1 cellular context compared by ENCODE assay signal in the genomic region with DNA sequence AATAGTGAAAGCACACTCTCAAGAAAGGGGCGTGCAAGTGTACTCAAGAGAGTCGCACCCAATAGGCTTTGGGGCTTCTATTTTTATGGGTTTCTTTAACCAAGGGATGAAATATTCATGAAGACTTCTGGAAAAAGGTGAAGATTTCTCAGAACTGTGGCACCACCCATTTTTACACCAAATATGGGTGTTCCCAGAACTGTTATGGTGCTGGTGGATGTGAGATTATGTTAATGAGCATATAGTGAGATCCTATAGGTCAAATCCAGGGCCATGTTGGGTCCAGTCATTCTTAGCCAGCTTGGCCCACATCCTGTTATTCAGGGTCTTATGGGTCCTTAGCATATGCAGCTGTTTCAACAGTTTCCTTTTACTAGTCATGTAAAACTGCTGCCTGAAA.
TF ChIP-seq lines count a peak whose summit lies in the region.

No MANE protein-coding gene starts in this region.

TF ChIP-seq in K562, 482 proteins besides CTCF, POLR2A, EP300 and RAD21 (continues in another document):
- TF ChIP-seq, protein P1, sequence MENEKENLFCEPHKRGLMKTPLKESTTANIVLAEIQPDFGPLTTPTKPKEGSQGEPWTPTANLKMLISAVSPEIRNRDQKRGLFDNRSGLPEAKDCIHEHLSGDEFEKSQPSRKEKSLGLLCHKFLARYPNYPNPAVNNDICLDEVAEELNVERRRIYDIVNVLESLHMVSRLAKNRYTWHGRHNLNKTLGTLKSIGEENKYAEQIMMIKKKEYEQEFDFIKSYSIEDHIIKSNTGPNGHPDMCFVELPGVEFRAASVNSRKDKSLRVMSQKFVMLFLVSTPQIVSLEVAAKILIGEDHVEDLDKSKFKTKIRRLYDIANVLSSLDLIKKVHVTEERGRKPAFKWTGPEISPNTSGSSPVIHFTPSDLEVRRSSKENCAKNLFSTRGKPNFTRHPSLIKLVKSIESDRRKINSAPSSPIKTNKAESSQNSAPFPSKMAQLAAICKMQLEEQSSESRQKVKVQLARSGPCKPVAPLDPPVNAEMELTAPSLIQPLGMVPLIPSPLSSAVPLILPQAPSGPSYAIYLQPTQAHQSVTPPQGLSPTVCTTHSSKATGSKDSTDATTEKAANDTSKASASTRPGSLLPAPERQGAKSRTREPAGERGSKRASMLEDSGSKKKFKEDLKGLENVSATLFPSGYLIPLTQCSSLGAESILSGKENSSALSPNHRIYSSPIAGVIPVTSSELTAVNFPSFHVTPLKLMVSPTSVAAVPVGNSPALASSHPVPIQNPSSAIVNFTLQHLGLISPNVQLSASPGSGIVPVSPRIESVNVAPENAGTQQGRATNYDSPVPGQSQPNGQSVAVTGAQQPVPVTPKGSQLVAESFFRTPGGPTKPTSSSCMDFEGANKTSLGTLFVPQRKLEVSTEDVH (IDR thresholded peaks at IDR 0.05; ENCODE audit: low read depth, partially characterized antibody) = no peak
- no peak for TF ChIP-seq GTF2F1 (IDR thresholded peaks at IDR 0.05; ENCODE audit: low read depth, low read length)
- no peak for TF ChIP-seq NFE2L1 (tag; IDR thresholded peaks at IDR 0.05; ENCODE audit: borderline replicate concordance, low read depth)
- TF ChIP-seq BHLHE40 (IDR thresholded peaks at IDR 0.05; ENCODE audit: low read length) = no peak
- TF ChIP-seq, protein P2, sequence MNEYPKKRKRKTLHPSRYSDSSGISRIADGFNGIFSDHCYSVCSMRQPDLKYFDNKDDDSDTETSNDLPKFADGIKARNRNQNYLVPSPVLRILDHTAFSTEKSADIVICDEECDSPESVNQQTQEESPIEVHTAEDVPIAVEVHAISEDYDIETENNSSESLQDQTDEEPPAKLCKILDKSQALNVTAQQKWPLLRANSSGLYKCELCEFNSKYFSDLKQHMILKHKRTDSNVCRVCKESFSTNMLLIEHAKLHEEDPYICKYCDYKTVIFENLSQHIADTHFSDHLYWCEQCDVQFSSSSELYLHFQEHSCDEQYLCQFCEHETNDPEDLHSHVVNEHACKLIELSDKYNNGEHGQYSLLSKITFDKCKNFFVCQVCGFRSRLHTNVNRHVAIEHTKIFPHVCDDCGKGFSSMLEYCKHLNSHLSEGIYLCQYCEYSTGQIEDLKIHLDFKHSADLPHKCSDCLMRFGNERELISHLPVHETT (CRISPR knock-in tag; conservative IDR thresholded peaks at IDR 0.05 in 1 of 2, IDR thresholded peaks at IDR 0.05 in 1 of 2) = no peak
- TF ChIP-seq U2AF2 (optimal IDR thresholded peaks at IDR 0.05; ENCODE audit: low read depth, low read length) = no peak
- no peak for TF ChIP-seq ZC3H4 (CRISPR knock-in tag; IDR thresholded peaks at IDR 0.05; ENCODE audit: borderline replicate concordance)
- no peak for TF ChIP-seq ZNF79 (CRISPR knock-in tag; IDR thresholded peaks at IDR 0.05; ENCODE audit: low read depth)
- TF ChIP-seq ZNF76 (CRISPR knock-in tag; IDR thresholded peaks at IDR 0.05; ENCODE audit: borderline replicate concordance) = no peak
- no peak for TF ChIP-seq ZNF668 (CRISPR knock-in tag; IDR thresholded peaks at IDR 0.05)
- TF ChIP-seq, protein P3, sequence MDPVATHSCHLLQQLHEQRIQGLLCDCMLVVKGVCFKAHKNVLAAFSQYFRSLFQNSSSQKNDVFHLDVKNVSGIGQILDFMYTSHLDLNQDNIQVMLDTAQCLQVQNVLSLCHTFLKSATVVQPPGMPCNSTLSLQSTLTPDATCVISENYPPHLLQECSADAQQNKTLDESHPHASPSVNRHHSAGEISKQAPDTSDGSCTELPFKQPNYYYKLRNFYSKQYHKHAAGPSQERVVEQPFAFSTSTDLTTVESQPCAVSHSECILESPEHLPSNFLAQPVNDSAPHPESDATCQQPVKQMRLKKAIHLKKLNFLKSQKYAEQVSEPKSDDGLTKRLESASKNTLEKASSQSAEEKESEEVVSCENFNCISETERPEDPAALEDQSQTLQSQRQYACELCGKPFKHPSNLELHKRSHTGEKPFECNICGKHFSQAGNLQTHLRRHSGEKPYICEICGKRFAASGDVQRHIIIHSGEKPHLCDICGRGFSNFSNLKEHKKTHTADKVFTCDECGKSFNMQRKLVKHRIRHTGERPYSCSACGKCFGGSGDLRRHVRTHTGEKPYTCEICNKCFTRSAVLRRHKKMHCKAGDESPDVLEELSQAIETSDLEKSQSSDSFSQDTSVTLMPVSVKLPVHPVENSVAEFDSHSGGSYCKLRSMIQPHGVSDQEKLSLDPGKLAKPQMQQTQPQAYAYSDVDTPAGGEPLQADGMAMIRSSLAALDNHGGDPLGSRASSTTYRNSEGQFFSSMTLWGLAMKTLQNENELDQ (CRISPR knock-in tag; IDR thresholded peaks at IDR 0.05; ENCODE audit: borderline replicate concordance) = no peak
- TF ChIP-seq RCOR1 (IDR thresholded peaks at IDR 0.05; ENCODE audit: borderline replicate concordance in 1 of 2, low read depth in 2 of 2, low read length in 2 of 2) = 0 out of 4 replicates have a peak, but pooled peaks of 1 of the 2 experiments have one; percentile 2
- TF ChIP-seq ZNF785 (CRISPR knock-in tag; IDR thresholded peaks at IDR 0.05) = no peak
- TF ChIP-seq KLF1 (tag; IDR thresholded peaks at IDR 0.05) = 0 out of 2 replicates have a peak, but pooled peaks have one; percentile 25
- TF ChIP-seq ESRRA (IDR thresholded peaks at IDR 0.05; ENCODE audit: borderline replicate concordance, low read depth) = no peak
- no peak for TF ChIP-seq RAD51 (IDR thresholded peaks at IDR 0.05; ENCODE audit: borderline replicate concordance, low read depth)
- TF ChIP-seq, protein P4, sequence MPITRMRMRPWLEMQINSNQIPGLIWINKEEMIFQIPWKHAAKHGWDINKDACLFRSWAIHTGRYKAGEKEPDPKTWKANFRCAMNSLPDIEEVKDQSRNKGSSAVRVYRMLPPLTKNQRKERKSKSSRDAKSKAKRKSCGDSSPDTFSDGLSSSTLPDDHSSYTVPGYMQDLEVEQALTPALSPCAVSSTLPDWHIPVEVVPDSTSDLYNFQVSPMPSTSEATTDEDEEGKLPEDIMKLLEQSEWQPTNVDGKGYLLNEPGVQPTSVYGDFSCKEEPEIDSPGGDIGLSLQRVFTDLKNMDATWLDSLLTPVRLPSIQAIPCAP (CRISPR knock-in tag; IDR thresholded peaks at IDR 0.05; ENCODE audit: borderline replicate concordance) = no peak
- no peak for TF ChIP-seq BRCA1 (IDR thresholded peaks at IDR 0.05)
- TF ChIP-seq BRCA1 (CRISPR knock-in tag; IDR thresholded peaks at IDR 0.05) = no peak
- no peak for TF ChIP-seq RBM25 (IDR thresholded peaks at IDR 0.05; ENCODE audit: low read depth, low read length, severe bottlenecking)
- peak; percentile 39 for TF ChIP-seq MEIS2 (IDR thresholded peaks at IDR 0.05; ENCODE audit: partially characterized antibody)
- TF ChIP-seq HDAC8 (tag; IDR thresholded peaks at IDR 0.05) = no peak
- TF ChIP-seq, protein P5, sequence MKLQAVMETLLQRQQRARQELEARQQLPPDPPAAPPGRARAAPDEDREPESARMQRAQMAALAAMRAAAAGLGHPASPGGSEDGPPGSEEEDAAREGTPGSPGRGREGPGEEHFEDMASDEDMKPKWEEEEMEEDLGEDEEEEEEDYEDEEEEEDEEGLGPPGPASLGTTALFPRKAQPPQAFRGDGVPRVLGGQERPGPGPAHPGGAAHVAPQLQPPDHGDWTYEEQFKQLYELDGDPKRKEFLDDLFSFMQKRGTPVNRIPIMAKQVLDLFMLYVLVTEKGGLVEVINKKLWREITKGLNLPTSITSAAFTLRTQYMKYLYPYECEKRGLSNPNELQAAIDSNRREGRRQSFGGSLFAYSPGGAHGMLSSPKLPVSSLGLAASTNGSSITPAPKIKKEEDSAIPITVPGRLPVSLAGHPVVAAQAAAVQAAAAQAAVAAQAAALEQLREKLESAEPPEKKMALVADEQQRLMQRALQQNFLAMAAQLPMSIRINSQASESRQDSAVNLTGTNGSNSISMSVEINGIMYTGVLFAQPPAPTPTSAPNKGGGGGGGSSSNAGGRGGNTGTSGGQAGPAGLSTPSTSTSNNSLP (IDR thresholded peaks at IDR 0.05; ENCODE audit: borderline replicate concordance, low read depth, low read length) = no peak
- TF ChIP-seq KAT2B (IDR thresholded peaks at IDR 0.05; ENCODE audit: low read depth, low read length) = no peak
- TF ChIP-seq, protein P6, sequence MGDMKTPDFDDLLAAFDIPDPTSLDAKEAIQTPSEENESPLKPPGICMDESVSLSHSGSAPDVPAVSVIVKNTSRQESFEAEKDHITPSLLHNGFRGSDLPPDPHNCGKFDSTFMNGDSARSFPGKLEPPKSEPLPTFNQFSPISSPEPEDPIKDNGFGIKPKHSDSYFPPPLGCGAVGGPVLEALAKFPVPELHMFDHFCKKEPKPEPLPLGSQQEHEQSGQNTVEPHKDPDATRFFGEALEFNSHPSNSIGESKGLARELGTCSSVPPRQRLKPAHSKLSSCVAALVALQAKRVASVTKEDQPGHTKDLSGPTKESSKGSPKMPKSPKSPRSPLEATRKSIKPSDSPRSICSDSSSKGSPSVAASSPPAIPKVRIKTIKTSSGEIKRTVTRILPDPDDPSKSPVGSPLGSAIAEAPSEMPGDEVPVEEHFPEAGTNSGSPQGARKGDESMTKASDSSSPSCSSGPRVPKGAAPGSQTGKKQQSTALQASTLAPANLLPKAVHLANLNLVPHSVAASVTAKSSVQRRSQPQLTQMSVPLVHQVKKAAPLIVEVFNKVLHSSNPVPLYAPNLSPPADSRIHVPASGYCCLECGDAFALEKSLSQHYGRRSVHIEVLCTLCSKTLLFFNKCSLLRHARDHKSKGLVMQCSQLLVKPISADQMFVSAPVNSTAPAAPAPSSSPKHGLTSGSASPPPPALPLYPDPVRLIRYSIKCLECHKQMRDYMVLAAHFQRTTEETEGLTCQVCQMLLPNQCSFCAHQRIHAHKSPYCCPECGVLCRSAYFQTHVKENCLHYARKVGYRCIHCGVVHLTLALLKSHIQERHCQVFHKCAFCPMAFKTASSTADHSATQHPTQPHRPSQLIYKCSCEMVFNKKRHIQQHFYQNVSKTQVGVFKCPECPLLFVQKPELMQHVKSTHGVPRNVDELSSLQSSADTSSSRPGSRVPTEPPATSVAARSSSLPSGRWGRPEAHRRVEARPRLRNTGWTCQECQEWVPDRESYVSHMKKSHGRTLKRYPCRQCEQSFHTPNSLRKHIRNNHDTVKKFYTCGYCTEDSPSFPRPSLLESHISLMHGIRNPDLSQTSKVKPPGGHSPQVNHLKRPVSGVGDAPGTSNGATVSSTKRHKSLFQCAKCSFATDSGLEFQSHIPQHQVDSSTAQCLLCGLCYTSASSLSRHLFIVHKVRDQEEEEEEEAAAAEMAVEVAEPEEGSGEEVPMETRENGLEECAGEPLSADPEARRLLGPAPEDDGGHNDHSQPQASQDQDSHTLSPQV (IDR thresholded peaks at IDR 0.05) = no peak
- TF ChIP-seq, protein P7, sequence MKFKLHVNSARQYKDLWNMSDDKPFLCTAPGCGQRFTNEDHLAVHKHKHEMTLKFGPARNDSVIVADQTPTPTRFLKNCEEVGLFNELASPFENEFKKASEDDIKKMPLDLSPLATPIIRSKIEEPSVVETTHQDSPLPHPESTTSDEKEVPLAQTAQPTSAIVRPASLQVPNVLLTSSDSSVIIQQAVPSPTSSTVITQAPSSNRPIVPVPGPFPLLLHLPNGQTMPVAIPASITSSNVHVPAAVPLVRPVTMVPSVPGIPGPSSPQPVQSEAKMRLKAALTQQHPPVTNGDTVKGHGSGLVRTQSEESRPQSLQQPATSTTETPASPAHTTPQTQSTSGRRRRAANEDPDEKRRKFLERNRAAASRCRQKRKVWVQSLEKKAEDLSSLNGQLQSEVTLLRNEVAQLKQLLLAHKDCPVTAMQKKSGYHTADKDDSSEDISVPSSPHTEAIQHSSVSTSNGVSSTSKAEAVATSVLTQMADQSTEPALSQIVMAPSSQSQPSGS (CRISPR knock-in tag; IDR thresholded peaks at IDR 0.05) = no peak
- TF ChIP-seq ZNF165 (CRISPR knock-in tag; IDR thresholded peaks at IDR 0.05; ENCODE audit: borderline replicate concordance) = no peak
- TF ChIP-seq HNRNPK (IDR thresholded peaks at IDR 0.05; ENCODE audit: low read depth, low read length, poor library complexity, severe bottlenecking) = no peak
- no peak for TF ChIP-seq NCOA4 (IDR thresholded peaks at IDR 0.05; ENCODE audit: partially characterized antibody)
- no peak for TF ChIP-seq ZNF695 (CRISPR knock-in tag; IDR thresholded peaks at IDR 0.05)
- peak; percentile 16; the same call in 1 of the 2 replicates for TF ChIP-seq ZNF766 (CRISPR knock-in tag; conservative IDR thresholded peaks at IDR 0.05)
- peak; percentile 32; the same call in 1 of the 2 replicates for TF ChIP-seq GABPA (tag; conservative IDR thresholded peaks at IDR 0.05; ENCODE audit: low read depth)
- TF ChIP-seq, protein P8, sequence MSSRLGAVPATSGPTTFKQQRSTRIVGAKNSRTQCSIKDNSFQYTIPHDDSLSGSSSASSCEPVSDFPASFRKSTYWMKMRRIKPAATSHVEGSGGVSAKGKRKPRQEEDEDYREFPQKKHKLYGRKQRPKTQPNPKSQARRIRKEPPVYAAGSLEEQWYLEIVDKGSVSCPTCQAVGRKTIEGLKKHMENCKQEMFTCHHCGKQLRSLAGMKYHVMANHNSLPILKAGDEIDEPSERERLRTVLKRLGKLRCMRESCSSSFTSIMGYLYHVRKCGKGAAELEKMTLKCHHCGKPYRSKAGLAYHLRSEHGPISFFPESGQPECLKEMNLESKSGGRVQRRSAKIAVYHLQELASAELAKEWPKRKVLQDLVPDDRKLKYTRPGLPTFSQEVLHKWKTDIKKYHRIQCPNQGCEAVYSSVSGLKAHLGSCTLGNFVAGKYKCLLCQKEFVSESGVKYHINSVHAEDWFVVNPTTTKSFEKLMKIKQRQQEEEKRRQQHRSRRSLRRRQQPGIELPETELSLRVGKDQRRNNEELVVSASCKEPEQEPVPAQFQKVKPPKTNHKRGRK (tag; IDR thresholded peaks at IDR 0.05) = no peak
- TF ChIP-seq ZNF384 (IDR thresholded peaks at IDR 0.05; ENCODE audit: low read depth, low read length) = no peak
- no peak for TF ChIP-seq ZBTB17 (CRISPR knock-in tag; IDR thresholded peaks at IDR 0.05)
- no peak for TF ChIP-seq NR2C1 (IDR thresholded peaks at IDR 0.05)
- no peak for TF ChIP-seq NR2C1 (tag; IDR thresholded peaks at IDR 0.05)
- TF ChIP-seq, protein P9, sequence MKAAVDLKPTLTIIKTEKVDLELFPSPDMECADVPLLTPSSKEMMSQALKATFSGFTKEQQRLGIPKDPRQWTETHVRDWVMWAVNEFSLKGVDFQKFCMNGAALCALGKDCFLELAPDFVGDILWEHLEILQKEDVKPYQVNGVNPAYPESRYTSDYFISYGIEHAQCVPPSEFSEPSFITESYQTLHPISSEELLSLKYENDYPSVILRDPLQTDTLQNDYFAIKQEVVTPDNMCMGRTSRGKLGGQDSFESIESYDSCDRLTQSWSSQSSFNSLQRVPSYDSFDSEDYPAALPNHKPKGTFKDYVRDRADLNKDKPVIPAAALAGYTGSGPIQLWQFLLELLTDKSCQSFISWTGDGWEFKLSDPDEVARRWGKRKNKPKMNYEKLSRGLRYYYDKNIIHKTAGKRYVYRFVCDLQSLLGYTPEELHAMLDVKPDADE (conservative IDR thresholded peaks at IDR 0.05; ENCODE audit: control insufficient read depth, low read depth, low read length) = no peak
- TF ChIP-seq SREBF2 (CRISPR knock-in tag; IDR thresholded peaks at IDR 0.05) = no peak
- TF ChIP-seq RFX1 (IDR thresholded peaks at IDR 0.05) = no peak
- TF ChIP-seq NBN (IDR thresholded peaks at IDR 0.05; ENCODE audit: low read depth) = no peak
- no peak for TF ChIP-seq NEUROD1 (IDR thresholded peaks at IDR 0.05; ENCODE audit: borderline replicate concordance, low read depth, low read length, partially characterized antibody)
- peak; percentile 69 for TF ChIP-seq POLR2H (tag; IDR thresholded peaks at IDR 0.05; ENCODE audit: low read depth)
